ENCODE assay signal across 8 cellular contexts in genomic region chr4:86359944-86360478, GRCh38. TPM values are rescaled to one million over a fixed set of nuclear protein-coding genes. Genes with fewer than 3 reads are reported as not detected.
DNase-seq lines count a peak whose midpoint lies in the region; ATAC-seq, FAIRE-seq and TF ChIP-seq lines count a peak whose summit lies in the region.

MAPK10 (minus strand) TSS chr4:86360053.

- no peaks in the 10 kb centered on the region for H3K36me3 ChIP-seq in KMS-11 (ENCODE audit: insufficient read depth)
- H3K36me3 ChIP-seq in iPS-18a (ENCODE audit: control insufficient read depth, low read depth, low read length), result no peaks in the 10 kb centered on the region

- H3K27me3 ChIP-seq in KMS-11 (ENCODE audit: insufficient read depth, low read depth) (no peaks in the 10 kb centered on the region), iPS-18a (ENCODE audit: control insufficient read depth, insufficient read depth, low read length) (no peaks in the 10 kb centered on the region)

- no peaks in the 10 kb centered on the region for H3K9me3 ChIP-seq in iPS-18a (ENCODE audit: control insufficient read depth, low read depth, low read length)

- no peaks in the 10 kb centered on the region for H4K20me1 ChIP-seq in KMS-11 (ENCODE audit: insufficient read depth)

- H3K27ac Mint-ChIP-seq in brain, result peak within 1 kb of the TSS; percentile 95 to 99 (median 97)

- H2AFZ ChIP-seq in KMS-11 (ENCODE audit: low read depth), result peak within 1 kb of the TSS; percentile 79

- peaks cover 0 to 3% (median 0%) of the 10 kb centered on the region in 5 experiments for H3K9me3 Mint-ChIP-seq in brain

- peaks cover 19% of the 10 kb centered on the region for H3K4me1 ChIP-seq in KMS-11 (ENCODE audit: low read depth, poor library complexity, severe bottlenecking)
- peaks cover 32% of the 10 kb centered on the region for H3K4me1 ChIP-seq in iPS-18a (ENCODE audit: control insufficient read depth, low read depth, low read length)

- H3K36me3 Mint-ChIP-seq in brain, result no peaks in the 10 kb centered on the region

- H3K4me3 Mint-ChIP-seq in brain, result peak within 1 kb of the TSS; percentile 92 to 96 (median 94)

- no peak for TF ChIP-seq CTCF in KMS-11 (conservative IDR thresholded peaks at IDR 0.05; ENCODE audit: low read depth, low read length)
- TF ChIP-seq CTCF in brain (conservative IDR thresholded peaks at IDR 0.05), result no peak
- no peak for TF ChIP-seq CTCF in retinal pigment epithelial cell (conservative IDR thresholded peaks at IDR 0.05; ENCODE audit: low read depth, low read length)

- H3K79me2 ChIP-seq in KMS-11 (ENCODE audit: insufficient read depth, low read depth), result no peaks in the 10 kb centered on the region

- peak within 1 kb of the TSS; percentile 38; the same call in 1 of the 2 replicates for H3K9ac ChIP-seq in KMS-11
- peak within 1 kb of the TSS; percentile 60 for H3K9ac ChIP-seq in iPS-18a (ENCODE audit: low read length)

- DNase-seq in Daoy (ENCODE audit: low read depth), result peak; percentile 54
- DNase-seq in SKM-1 treated with dmso at 0.1 percent for 144 hours (lab: John Stamatoyannopoulos, UW; ENCODE audit: unreplicated experiment), result peak; percentile 98
- peak; percentile 87 for DNase-seq in retinal pigment epithelial cell (ENCODE audit: low read depth)
- no peak for DNase-seq in RCC 7860 (ENCODE audit: low spot score)

- peaks cover 11% of the 10 kb centered on the region for H3K27me3 Mint-ChIP-seq in brain

- H3K4me2 ChIP-seq in KMS-11, result peak within 1 kb of the TSS; percentile 75

- ATAC-seq in GM21576 (IDR thresholded peaks at IDR 0.05; ENCODE audit: unreplicated experiment), result peak; percentile 97

- no peak for FAIRE-seq in RCC 7860 (lab: Jason Lieb, UNC)

- peaks cover 40% of the 10 kb centered on the region for H3K4me1 Mint-ChIP-seq in brain

- H3K4me3 ChIP-seq in KMS-11 (IDR thresholded peaks at IDR 0.05; ENCODE audit: insufficient read depth, low read depth, low read length), result peak within 1 kb of the TSS; percentile 72
- peak within 1 kb of the TSS; percentile 58 for H3K4me3 ChIP-seq in iPS-18a (ENCODE audit: low read length)
- peak within 1 kb of the TSS; percentile 51 for H3K4me3 ChIP-seq in retinal pigment epithelial cell (ENCODE audit: low read length)

- peak within 1 kb of the TSS; percentile 45 for H3K27ac ChIP-seq in KMS-11
- peak within 1 kb of the TSS; percentile 84 for H3K27ac ChIP-seq in iPS-18a (ENCODE audit: low read length)

RNA-seq across cellular contexts. Expression of gene MAPK10, which starts in this region (rescaled TPM):
- 0.06 TPM in 1 of 2 replicates, not detected in the other for total RNA-seq in Daoy (2014; rRNA removed; shearing (Covaris generic))
- 31.1 TPM for polyA plus RNA-seq in brain (ENCODE audit: insufficient read depth, low read depth, low replicate concordance)

Comparison
In these comparisons a context has a peak if more than half of its experiments do, and no peak if none do; other contexts are left out.
1. Peak in DNase-seq in Daoy; RNA of the gene not detected or under 1 TPM.